Comparison of ENCODE assay signal across 25 cellular contexts in genomic region chr2:232931636-232932035, GRCh38.
A peak's percentile ranks its signal among the peaks of the same experiment; 100 is the strongest.
DNase-seq lines count a peak whose midpoint lies in the region; ATAC-seq and TF ChIP-seq lines count a peak whose summit lies in the region.
"Had no signal": no experiment of that assay in that cellular context is flagged by ENCODE, and none has a peak within 500 bp of the region (broad histone marks: within the 10 kb centered on the region; RNA-seq: fewer than 3 reads in every experiment).

No MANE protein-coding gene starts in this region.

- WGBS in GM23248 (ENCODE audit: low coverage in 1 of 2, low lambda C conversion rate in 2 of 2, missing lambda C conversion rate in 2 of 2), 2 experiments = 45 to 48% methylated on average over 4 of the region's 4 CpGs

- H3K4me2 ChIP-seq in GM23248 (ENCODE audit: unreplicated experiment) = no peak overlapping the region
- H3K4me2 ChIP-seq: GM23338 had no signal

- no peak overlapping the region for H3K27ac ChIP-seq in GM23248
- H3K27ac ChIP-seq: SJCRH30 had no signal

- no peak overlapping the region for H3K4me3 ChIP-seq in GM23248
- no peak overlapping the region for H3K4me3 ChIP-seq in epithelial cell of esophagus (ENCODE audit: low read length)
- no peak overlapping the region for H3K4me3 ChIP-seq in foreskin fibroblast (ENCODE audit: low read depth in 1 of 2, low read length in 2 of 2)
- H3K4me3 ChIP-seq: GM23338, SJCRH30 had no signal

- in situ Hi-C loops in GM23248 (cut with MboI) = no loop called here

- TF ChIP-seq CTCF in epithelial cell of esophagus (IDR thresholded peaks at IDR 0.05; ENCODE audit: insufficient read depth, low read depth, low read length, missing control alignments) = no peak
- TF ChIP-seq CTCF in foreskin fibroblast (IDR thresholded peaks at IDR 0.05; ENCODE audit: low read depth, low read length) = no peak

- H3K9ac ChIP-seq in GM23248 = no peak overlapping the region

- H3F3A ChIP-seq in GM23248 (ENCODE audit: insufficient read depth) = no peaks in the 10 kb centered on the region

- H3K36me3 ChIP-seq in GM23248 (ENCODE audit: low read depth) = no peaks in the 10 kb centered on the region
- H3K36me3 ChIP-seq: SJCRH30 had no signal

- H3K79me2 ChIP-seq in GM23248 (ENCODE audit: insufficient read depth) = no peaks in the 10 kb centered on the region

- H3K9me3 ChIP-seq in GM23248 (ENCODE audit: low read depth) = no peaks in the 10 kb centered on the region
- H3K9me3 ChIP-seq: SJCRH30 had no signal

- H2AFZ ChIP-seq in GM23248 = no peak overlapping the region
- H2AFZ ChIP-seq: GM23338 had no signal

- no peaks in the 10 kb centered on the region for H3K4me1 ChIP-seq in GM23248 (ENCODE audit: insufficient read depth)
- H3K4me1 ChIP-seq: SJCRH30 had no signal

- H3K9me2 ChIP-seq in GM23248 (ENCODE audit: insufficient read depth) = no peaks in the 10 kb centered on the region

- H3K27me3 ChIP-seq in GM23248 (replicated peaks; ENCODE audit: insufficient read depth) = peaks cover 44% of the 10 kb centered on the region
- H3K27me3 ChIP-seq: SJCRH30 had no signal

- peak; percentile 31 for DNase-seq in GM23248
- peak; percentile 21 for DNase-seq in epithelial cell of esophagus (ENCODE audit: low read depth)
- DNase-seq in foreskin fibroblast = peak; percentile 9 to 31
- DNase-seq in pons (ENCODE audit: low spot score) = peak; percentile 17
- DNase-seq in A172 (ENCODE audit: low spot score) = no peak
- no peak for DNase-seq in left lobe of liver (ENCODE audit: low spot score)
- DNase-seq: 8988T; Calu3; DMS79 treated with DMSO at 0.1 percent for 48 hours; GF-D8; H9; KBM-7; NCI-H1105 treated with DMSO at 0.1 percent for 48 hours; NCI-H146; NCI-H1930; NCI-H2107; NCI-H446 treated with DMSO at 0.1 percent for 48 hours; NCI-H526; NCI-H82; NK-92 treated with Interleukin-12 subunit alpha and Interleukin-12 subunit beta, amount 100 ng/mL, for 24 hours; SJCRH30 had no signal

- no peaks in the 10 kb centered on the region for H4K20me1 ChIP-seq in GM23248 (ENCODE audit: insufficient read depth)

- ATAC-seq in GM21576 (IDR thresholded peaks at IDR 0.05; ENCODE audit: unreplicated experiment) (no peak), GM19455 (IDR thresholded peaks at IDR 0.05; ENCODE audit: unreplicated experiment) (no peak), left lobe of liver (no peak)
- ATAC-seq: GM23338, Right ventricle myocardium inferior had no signal

Comparison
In these comparisons a context has a peak if more than half of its experiments do, and no peak if none do; other contexts are left out.
1. DNase-seq: peak in GM23248 (single experiment), epithelial cell of esophagus (single experiment), foreskin fibroblast (2 of 2) and pons (single experiment); none in A172 (single experiment) and left lobe of liver (single experiment).